15 cellular contexts compared by ENCODE assay signal in genomic region chr7:14734839-14735321, GRCh38.
DNase-seq lines count a peak whose midpoint lies in the region; ATAC-seq and TF ChIP-seq lines count a peak whose summit lies in the region.
"Had no signal": no experiment of that assay in that cellular context is flagged by ENCODE, and none has a peak within 500 bp of the region (broad histone marks: within the 10 kb centered on the region; RNA-seq: fewer than 3 reads in every experiment).

No MANE protein-coding gene starts in this region.

- peak; percentile 29 for ATAC-seq in foreskin keratinocyte
- ATAC-seq: activated naive CD4-positive, alpha-beta T cell treated with anti-CD3 and anti-CD28 coated beads, Interleukin-2, amount 50 U/mL, for 72 hours; left lobe of liver had no signal

- peak; percentile 61 for DNase-seq in DMS53 (lab: John Stamatoyannopoulos, UW)
- no peak for DNase-seq in DMS53 treated with DMSO at 0.1 percent for 48 hours (lab: John Stamatoyannopoulos, UW; ENCODE audit: unreplicated experiment)
- DNase-seq in NT2/D1 (ENCODE audit: low read depth, low spot score) = peak; percentile 62
- no peak for DNase-seq in foreskin keratinocyte
- DNase-seq in progenitor cell of endocrine pancreas (ENCODE audit: low spot score, unreplicated experiment) = peak; percentile 11
- no peak for DNase-seq in DMS114 treated with DMSO at 0.1 percent for 48 hours (lab: John Stamatoyannopoulos, UW; ENCODE audit: unreplicated experiment)
- DNase-seq in activated CD8-positive, alpha-beta memory T cell treated with anti-CD3 and anti-CD28 coated beads, Interleukin-2, amount 50 U/mL, for 4 hours = no peak
- DNase-seq in stimulated activated CD4-positive, alpha-beta T cell treated with anti-CD3 and anti-CD28 coated beads, Interleukin-4, amount 100 ng/mL, for 24 hours = no peak
- DNase-seq: activated CD4-positive, alpha-beta T cell treated with anti-CD3 and anti-CD28 coated beads, Interleukin-2, amount 50 U/mL, for 4 hours; NCI-H187 treated with DMSO at 0.1 percent for 48 hours; nucleus accumbens; stimulated activated CD4-positive, alpha-beta T cell treated with anti-CD3 and anti-CD28 coated beads, Interleukin-2, amount 100 ng/mL, for 48 hours had no signal

- no peaks in the 10 kb centered on the region for H3K27me3 ChIP-seq in NT2/D1 (ENCODE audit: insufficient read depth, insufficient read length)
- H3K27me3 ChIP-seq in foreskin keratinocyte = no peaks in the 10 kb centered on the region

- H3K4me1 Mint-ChIP-seq in progenitor cell of endocrine pancreas (ENCODE audit: low read depth) = no peaks in the 10 kb centered on the region

- peak overlapping the region; percentile 74 for H3K27ac Mint-ChIP-seq in progenitor cell of endocrine pancreas
- H3K27ac Mint-ChIP-seq: activated naive CD4-positive, alpha-beta T cell treated with anti-CD3 and anti-CD28 coated beads, Interleukin-2, amount 50 U/mL, for 72 hours had no signal

- no peaks in the 10 kb centered on the region for H3K9me3 ChIP-seq in NT2/D1 (ENCODE audit: insufficient read depth, low read length)

- TF ChIP-seq CTCF in foreskin keratinocyte (conservative IDR thresholded peaks at IDR 0.05) = peak; percentile 40
- TF ChIP-seq CTCF in progenitor cell of endocrine pancreas (IDR thresholded peaks at IDR 0.05; ENCODE audit: unreplicated experiment) = peak; percentile 53

- no peaks in the 10 kb centered on the region for H3K27me3 Mint-ChIP-seq in progenitor cell of endocrine pancreas

- H3K27ac ChIP-seq in foreskin keratinocyte = no peak overlapping the region
- H3K27ac ChIP-seq: SK-N-MC had no signal

- H3K4me3 Mint-ChIP-seq in progenitor cell of endocrine pancreas (ENCODE audit: low read depth) = peak overlapping the region; percentile 21

- H3K36me3 ChIP-seq in NT2/D1 (ENCODE audit: insufficient read depth, insufficient read length, low read length) = no peaks in the 10 kb centered on the region

- H3K9ac ChIP-seq in NT2/D1 (ENCODE audit: insufficient read length, low read depth) = no peak overlapping the region

- H3K36me3 Mint-ChIP-seq in progenitor cell of endocrine pancreas (ENCODE audit: insufficient read depth) = no peaks in the 10 kb centered on the region
- H3K36me3 Mint-ChIP-seq: activated naive CD4-positive, alpha-beta T cell treated with anti-CD3 and anti-CD28 coated beads, Interleukin-2, amount 50 U/mL, for 72 hours had no signal

- H3K9me3 Mint-ChIP-seq in progenitor cell of endocrine pancreas (ENCODE audit: low read depth) = peaks cover 16% of the 10 kb centered on the region

- no peaks in the 10 kb centered on the region for H3K4me1 ChIP-seq in NT2/D1 (ENCODE audit: insufficient read depth, insufficient read length)
- no peaks in the 10 kb centered on the region for H3K4me1 ChIP-seq in foreskin keratinocyte

- no peak overlapping the region for H3K4me3 ChIP-seq in NT2/D1 (ENCODE audit: insufficient read length, low read depth)
- H3K4me3 ChIP-seq: SK-N-MC had no signal

Comparison
In these comparisons a context has a peak if more than half of its experiments do, and no peak if none do; other contexts are left out.
1. DNase-seq: peak in DMS53 (single experiment), NT2/D1 (single experiment) and progenitor cell of endocrine pancreas (single experiment); none in DMS53 treated with DMSO at 0.1 percent for 48 hours (single experiment), foreskin keratinocyte (0 of 2), DMS114 treated with DMSO at 0.1 percent for 48 hours (single experiment), activated CD8-positive, alpha-beta memory T cell treated with anti-CD3 and anti-CD28 coated beads, Interleukin-2, amount 50 U/mL, for 4 hours (single experiment) and stimulated activated CD4-positive, alpha-beta T cell treated with anti-CD3 and anti-CD28 coated beads, Interleukin-4, amount 100 ng/mL, for 24 hours (single experiment).